Comparison of ENCODE assay signal across 8 cellular contexts in genomic region chr7:69738396-69738889, GRCh38.
A peak's percentile ranks its signal among the peaks of the same experiment; 100 is the strongest.
DNase-seq lines count a peak whose midpoint lies in the region; ATAC-seq and TF ChIP-seq lines count a peak whose summit lies in the region.

No MANE protein-coding gene starts in this region.

- H3K27me3 ChIP-seq in esophagus muscularis mucosa, result no peaks in the 10 kb centered on the region

- TF ChIP-seq EP300 in esophagus muscularis mucosa (IDR thresholded peaks at IDR 0.05), result no peak

- DNase-seq in AG04449 (ENCODE audit: low read depth, low spot score), result peak; percentile 58
- DNase-seq in GM19240 (ENCODE audit: insufficient read length, low spot score), result peak; percentile 17
- no peak for DNase-seq in ureter (ENCODE audit: low spot score)
- DNase-seq in esophagus muscularis mucosa (ENCODE audit: extremely low spot score), result no peak
- DNase-seq in EL, result no peak
- no peak for DNase-seq in globus pallidus (ENCODE audit: low spot score)

- CTCF ChIA-PET in AG04449 (lab: Yijun Ruan, JAX), result no interaction called here

- H3K36me3 ChIP-seq in esophagus muscularis mucosa, result no peaks in the 10 kb centered on the region

- H3K27ac ChIP-seq in esophagus muscularis mucosa (replicated peaks in 1 of 4), result no peak overlapping the region

- POLR2A ChIA-PET in AG04449 (lab: Yijun Ruan, JAX), result no interaction called here

- H3K4me3 ChIP-seq in AG04449 (ENCODE audit: low read depth, low read length) (no peak overlapping the region), esophagus muscularis mucosa (no peak overlapping the region)

- no peak for TF ChIP-seq POLR2A in esophagus muscularis mucosa (IDR thresholded peaks at IDR 0.05; ENCODE audit: low read depth)

- 36% methylated on average over 4 of the region's 4 CpGs for WGBS in esophagus muscularis mucosa

- peak; percentile 65 for ATAC-seq in HG03108 (IDR thresholded peaks at IDR 0.05; ENCODE audit: unreplicated experiment)
- peak; percentile 20 for ATAC-seq in activated T-helper 17 cell treated with anti-CD3 and anti-CD28 coated beads, Interleukin-2, amount 50 U/mL, for 72 hours (replicated peaks)

- no peaks in the 10 kb centered on the region for H3K36me3 Mint-ChIP-seq in activated T-helper 17 cell treated with anti-CD3 and anti-CD28 coated beads, Interleukin-2, amount 50 U/mL, for 72 hours (ENCODE audit: low read depth)

- H3K9me3 ChIP-seq in esophagus muscularis mucosa, result no peaks in the 10 kb centered on the region

- no peak for TF ChIP-seq CTCF in AG04449 (IDR thresholded peaks at IDR 0.05; ENCODE audit: insufficient read depth, low read length, missing control alignments)
- no peak for TF ChIP-seq CTCF in esophagus muscularis mucosa (IDR thresholded peaks at IDR 0.05)

- H3K4me1 ChIP-seq in esophagus muscularis mucosa, result peaks cover 22 to 49% (median 32%) of the 10 kb centered on the region in 4 donors

- peaks cover 5% of the 10 kb centered on the region for H3K27me3 Mint-ChIP-seq in activated T-helper 17 cell treated with anti-CD3 and anti-CD28 coated beads, Interleukin-2, amount 50 U/mL, for 72 hours

- H3K27ac Mint-ChIP-seq in activated T-helper 17 cell treated with anti-CD3 and anti-CD28 coated beads, Interleukin-2, amount 50 U/mL, for 72 hours, result no peak overlapping the region

- no peaks in the 10 kb centered on the region for H3K4me1 Mint-ChIP-seq in activated T-helper 17 cell treated with anti-CD3 and anti-CD28 coated beads, Interleukin-2, amount 50 U/mL, for 72 hours

- intact Hi-C loops in esophagus muscularis mucosa (cut with DNase I), result no loop called here

- H3K4me3 Mint-ChIP-seq in activated T-helper 17 cell treated with anti-CD3 and anti-CD28 coated beads, Interleukin-2, amount 50 U/mL, for 72 hours, result no peak overlapping the region

- H3K9me3 Mint-ChIP-seq in activated T-helper 17 cell treated with anti-CD3 and anti-CD28 coated beads, Interleukin-2, amount 50 U/mL, for 72 hours, result no peaks in the 10 kb centered on the region

Comparison
In these comparisons a context has a peak if more than half of its experiments do, and no peak if none do; other contexts are left out.
1. DNase-seq: peak in AG04449 (single experiment) and GM19240 (single experiment); none in ureter (single experiment), esophagus muscularis mucosa (single experiment), EL (single experiment) and globus pallidus (single experiment).